Comparison of ENCODE assay signal across 33 cellular contexts in the genomic region with DNA sequence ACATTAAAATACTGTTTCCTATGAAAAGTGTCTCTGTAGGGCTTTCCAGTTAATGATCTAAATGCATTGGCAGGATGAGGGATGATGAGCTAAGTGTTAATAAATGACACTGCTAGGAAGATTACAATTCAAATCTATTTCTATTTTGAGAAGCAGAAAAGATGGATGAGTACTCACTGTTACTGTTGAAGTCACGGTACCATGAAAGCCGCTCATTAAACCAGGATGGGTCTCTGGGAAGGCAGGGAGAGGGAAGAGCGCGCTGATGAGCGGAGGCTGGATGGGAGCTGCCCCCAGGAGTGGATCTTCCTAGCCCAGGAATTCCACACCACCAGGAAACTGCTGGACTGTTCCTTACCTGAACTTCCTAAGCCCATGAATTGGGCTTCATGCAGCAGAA. TPM values are rescaled to one million over a fixed set of nuclear protein-coding genes. Genes with fewer than 3 reads are reported as not detected.
"Had no signal": no experiment of that assay in that cellular context is flagged by ENCODE, and none has a peak within 500 bp of the region (broad histone marks: within the 10 kb centered on the region; RNA-seq: fewer than 3 reads in every experiment).

No MANE protein-coding gene starts in this region.

- H3K9ac ChIP-seq: KMS-11 had no signal

- H3K9me3 Mint-ChIP-seq: activated CD4-positive, alpha-beta memory T cell treated with anti-CD3 and anti-CD28 coated beads, Interleukin-2, amount 10 ng/mL, durations not matched to agents 7 days and 5 days; activated naive CD4-positive, alpha-beta T cell treated with anti-CD3 and anti-CD28 coated beads for 36 hours; activated naive CD4-positive, alpha-beta T cell treated with anti-CD3 and anti-CD28 coated beads, Interleukin-2, amount 50 U/mL, for 72 hours; activated T-cell treated with anti-CD3 and anti-CD28 coated beads, Interleukin-2, amount 50 U/mL, for 24 hours; activated T-helper 1 cell treated with anti-CD3 and anti-CD28 coated beads, Interleukin-12 subunit alpha, Interleukin-12 subunit beta, Interleukin-2, Interleukin-4 antibody, amounts not matched to agents 30 ng/mL and 10 ng/mL and 1 ng/mL, durations not matched to agents 14 hours and 24 hours and 36 hours had no signal

- H3K36me3 Mint-ChIP-seq: activated naive CD4-positive, alpha-beta T cell treated with anti-CD3 and anti-CD28 coated beads, Interleukin-2, amount 50 U/mL, for 72 hours had no signal

- DNase-seq: activated CD4-positive, alpha-beta memory T cell treated with anti-CD3 and anti-CD28 coated beads, Interleukin-2, amount 10 ng/mL, durations not matched to agents 7 days and 5 days; activated CD4-positive, alpha-beta T cell treated with anti-CD3 and anti-CD28 coated beads for 1 hour; activated CD4-positive, alpha-beta T cell treated with anti-CD3 and anti-CD28 coated beads for 48 hours; activated CD4-positive, CD25-positive, alpha-beta regulatory T cell; activated gamma-delta T cell treated with Interleukin-2 at 50 U/mL for 16 hours; activated naive CD4-positive, alpha-beta T cell treated with anti-CD3 and anti-CD28 coated beads for 36 hours; activated T-cell treated with anti-CD3 and anti-CD28 coated beads, Interleukin-2, amount 50 U/mL, for 24 hours; adrenal gland; body of pancreas; MM.1S; MV-4-11; NCI-H1092; NCI-H1436 treated with DMSO at 0.1 percent for 48 hours; NCI-H1694 treated with DMSO at 0.1 percent for 48 hours; NCI-H2029; NCI-H345; NCI-H524 treated with DMSO at 0.1 percent for 48 hours; NCI-H748 treated with DMSO at 0.1 percent for 48 hours; NK-92 treated with Interleukin-12 subunit alpha and Interleukin-12 subunit beta, amount 100 ng/mL, for 24 hours; PC-3; Peyer's patch; SHP77; SJCRH30; T1000; WERI-Rb-1 had no signal

- H3K27ac ChIP-seq: adrenal gland, body of pancreas, breast epithelium, KMS-11, Peyer's patch, RWPE1, SJCRH30, SK-N-MC, WERI-Rb-1 had no signal

- H3K4me3 ChIP-seq: adrenal gland, body of pancreas, breast epithelium, Peyer's patch, SJCRH30, SK-N-MC had no signal

- H3K27me3 ChIP-seq: adrenal gland, body of pancreas, breast epithelium, Peyer's patch, SJCRH30 had no signal

- H3K27ac Mint-ChIP-seq: activated CD4-positive, alpha-beta memory T cell treated with anti-CD3 and anti-CD28 coated beads, Interleukin-2, amount 10 ng/mL, durations not matched to agents 7 days and 5 days; activated naive CD4-positive, alpha-beta T cell treated with anti-CD3 and anti-CD28 coated beads for 36 hours; activated naive CD4-positive, alpha-beta T cell treated with anti-CD3 and anti-CD28 coated beads, Interleukin-2, amount 50 U/mL, for 72 hours; activated T-cell treated with anti-CD3 and anti-CD28 coated beads, Interleukin-2, amount 50 U/mL, for 24 hours; activated T-helper 1 cell treated with anti-CD3 and anti-CD28 coated beads, Interleukin-12 subunit alpha, Interleukin-12 subunit beta, Interleukin-2, Interleukin-4 antibody, amounts not matched to agents 30 ng/mL and 10 ng/mL and 1 ng/mL, durations not matched to agents 14 hours and 24 hours and 36 hours had no signal

- H3K36me3 ChIP-seq: breast epithelium, Peyer's patch, SJCRH30, WERI-Rb-1 had no signal

- ATAC-seq: activated naive CD4-positive, alpha-beta T cell treated with anti-CD3 and anti-CD28 coated beads, Interleukin-2, amount 50 U/mL, for 72 hours; body of pancreas; PC-3 had no signal

- H3K9me3 ChIP-seq: adrenal gland, body of pancreas, breast epithelium, Peyer's patch, SJCRH30 had no signal

- H3K4me3 Mint-ChIP-seq: activated CD4-positive, alpha-beta memory T cell treated with anti-CD3 and anti-CD28 coated beads, Interleukin-2, amount 10 ng/mL, durations not matched to agents 7 days and 5 days; activated naive CD4-positive, alpha-beta T cell treated with anti-CD3 and anti-CD28 coated beads for 36 hours; activated T-cell treated with anti-CD3 and anti-CD28 coated beads, Interleukin-2, amount 50 U/mL, for 24 hours; activated T-helper 1 cell treated with anti-CD3 and anti-CD28 coated beads, Interleukin-12 subunit alpha, Interleukin-12 subunit beta, Interleukin-2, Interleukin-4 antibody, amounts not matched to agents 30 ng/mL and 10 ng/mL and 1 ng/mL, durations not matched to agents 14 hours and 24 hours and 36 hours had no signal

- H3K4me2 ChIP-seq: KMS-11 had no signal

- H3K4me1 ChIP-seq: SJCRH30 had no signal

RNA-seq across cellular contexts. Expression of gene TXNDC2, which starts 27.1 kb away (rescaled TPM):
- total RNA-seq: activated naive CD4-positive, alpha-beta T cell treated with anti-CD3 and anti-CD28 coated beads for 36 hours; activated naive CD4-positive, alpha-beta T cell treated with anti-CD3 and anti-CD28 coated beads, Interleukin-2, amount 50 U/mL, for 72 hours; body of pancreas; Peyer's patch; T-helper 1 cell treated with Interleukin-12 subunit alpha and Interleukin-12 subunit beta and Interleukin-4 antibody, amounts not matched to agents 30 ng/mL and 1 ng/mL, for 36 hours; T-helper 2 cell treated with Interferon-gamma antibody and Interleukin-4, amounts not matched to agents 100 ng/mL and 5 ng/mL, for 36 hours had no signal
